ENCODE assay signal across 8 cellular contexts in the genomic region with DNA sequence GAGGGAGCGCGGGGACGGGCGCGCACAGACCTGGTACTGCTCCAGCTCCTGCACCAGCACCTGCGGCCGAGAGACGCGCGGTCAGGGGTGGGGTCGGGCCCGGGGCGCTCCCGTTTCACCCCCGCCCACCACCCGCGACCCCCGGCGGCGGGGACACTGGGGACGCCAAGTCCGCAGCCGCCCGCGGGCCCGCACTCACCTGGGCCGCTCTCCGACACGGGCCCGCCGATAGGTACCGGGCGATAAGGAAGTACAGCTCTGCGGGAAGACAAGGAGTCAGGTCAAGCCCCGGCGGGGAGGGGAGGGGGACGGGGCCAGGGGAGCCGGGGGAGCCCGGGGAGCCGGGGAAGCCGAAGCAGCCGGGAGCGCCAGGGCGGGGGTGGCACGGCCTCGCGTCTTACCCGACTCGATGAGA. TPM values are rescaled to one million over a fixed set of nuclear protein-coding genes. Genes with fewer than 3 reads are reported as not detected.
A peak's percentile ranks its signal among the peaks of the same experiment; 100 is the strongest.
DNase-seq lines count a peak whose midpoint lies in the region; ATAC-seq and TF ChIP-seq lines count a peak whose summit lies in the region.

No MANE protein-coding gene starts in this region.

- peak overlapping the region; percentile 60 for H3K9ac ChIP-seq in ES-I3 (ENCODE audit: low read depth, low read length)
- H3K9ac ChIP-seq in adipocyte (ENCODE audit: low read length) = peak overlapping the region; percentile 95
- H3K9ac ChIP-seq in iPS-18a (ENCODE audit: low read length) = peak overlapping the region; percentile 94

- TF ChIP-seq POLR2A in spleen (IDR thresholded peaks at IDR 0.05) = no peak

- H3K4me3 ChIP-seq in adipocyte (ENCODE audit: low read length) (peak overlapping the region; percentile 83), iPS-18a (ENCODE audit: low read length) (peak overlapping the region; percentile 66), spleen (peak overlapping the region; percentile 82 to 97 (median 90))

- H3K36me3 ChIP-seq in ES-I3 (ENCODE audit: insufficient read depth, low read length) (no peaks in the 10 kb centered on the region), adipocyte (ENCODE audit: control insufficient read depth, insufficient read depth, low read length, severe bottlenecking) (peaks cover 17% of the 10 kb centered on the region), iPS-18a (ENCODE audit: control insufficient read depth, low read depth, low read length) (peaks cover 22% of the 10 kb centered on the region), spleen (peaks cover 0 to 33% (median 9%) of the 10 kb centered on the region in 6 donors)

- H3K4me1 ChIP-seq in ES-I3 (ENCODE audit: insufficient read depth, low read length) (no peaks in the 10 kb centered on the region), adipocyte (ENCODE audit: control insufficient read depth, insufficient read depth, low read length) (peaks cover 17% of the 10 kb centered on the region), iPS-18a (ENCODE audit: control insufficient read depth, low read depth, low read length) (peaks cover 11% of the 10 kb centered on the region), spleen (peaks cover 16 to 70% (median 33%) of the 10 kb centered on the region in 6 donors)

- 0 to 3% (median 1%) methylated on average over 15 to 49 of the region's 49 CpGs for WGBS in spleen, 5 donors

- intact Hi-C loops in spleen (cut with DNase I; ENCODE audit: low total_unique reads) = loop anchor here (10.0 kb wide), 1 partner anchor 72 kb away; a partner anchor contains a TSS

- TF ChIP-seq CTCF in spleen (IDR thresholded peaks at IDR 0.05 in 8 of 11, conservative IDR thresholded peaks at IDR 0.05 in 3 of 11) = no peak

- peak; percentile 50 for DNase-seq in NCI-H1092 (lab: John Stamatoyannopoulos, UW)
- no peak for DNase-seq in adipocyte (ENCODE audit: low read depth)
- DNase-seq in spleen = peak; percentile 92
- no peak for DNase-seq in SW 1271 (lab: John Stamatoyannopoulos, UW)

- no peaks in the 10 kb centered on the region for H3K9me3 ChIP-seq in ES-I3 (ENCODE audit: control insufficient read depth, insufficient read depth, low read length)
- no peaks in the 10 kb centered on the region for H3K9me3 ChIP-seq in adipocyte (ENCODE audit: control insufficient read depth, low read length)
- H3K9me3 ChIP-seq in iPS-18a (ENCODE audit: control insufficient read depth, low read depth, low read length) = no peaks in the 10 kb centered on the region
- H3K9me3 ChIP-seq in spleen = no peaks in the 10 kb centered on the region

- ATAC-seq in GM21619 (IDR thresholded peaks at IDR 0.05; ENCODE audit: unreplicated experiment) (peak; percentile 8), GM18519 (IDR thresholded peaks at IDR 0.05; ENCODE audit: low FRiP score, unreplicated experiment) (no peak)

- H3K27ac ChIP-seq in iPS-18a (ENCODE audit: low read length) = no peak overlapping the region
- H3K27ac ChIP-seq in spleen = peak overlapping the region; percentile 73 to 98 (median 96)

- H3K27me3 ChIP-seq in adipocyte (replicated peaks; ENCODE audit: control insufficient read depth, insufficient read depth, low read length) (no peaks in the 10 kb centered on the region), iPS-18a (ENCODE audit: control insufficient read depth, insufficient read depth, low read length) (no peaks in the 10 kb centered on the region), spleen (replicated peaks in 1 of 7) (no peaks in the 10 kb centered on the region)

RNA-seq across cellular contexts. Expression of a gene that starts 0.4 kb away (rescaled TPM):
- total RNA-seq in spleen = 10 to 100 TPM; 46.5 to 98.0 (median 60.5) TPM
- polyA plus RNA-seq in spleen = 10 to 100 TPM in 1 of 3 donors, 1 to 10 TPM in 2; 7.2 to 10.7 (median 9.1) TPM

RNA-seq across cellular contexts. Expression of a gene that starts 35.8 kb away (rescaled TPM):
- 100 to 1,000 TPM; 101 to 193 (median 152) TPM for total RNA-seq in spleen
- polyA plus RNA-seq in spleen = 100 to 1,000 TPM; 248 to 276 (median 250) TPM

Comparison
In these comparisons a context has a peak if more than half of its experiments do, and no peak if none do; other contexts are left out.
1. DNase-seq: peak in NCI-H1092 (single experiment) and spleen (single experiment); none in adipocyte (single experiment) and SW 1271 (0 of 2).
2. Peak in every context shown above with its lines, with median percentiles within 50 percentile points of each other: H3K9ac ChIP-seq and H3K4me3 ChIP-seq.